7 cellular contexts compared by ENCODE assay signal in the genomic region with DNA sequence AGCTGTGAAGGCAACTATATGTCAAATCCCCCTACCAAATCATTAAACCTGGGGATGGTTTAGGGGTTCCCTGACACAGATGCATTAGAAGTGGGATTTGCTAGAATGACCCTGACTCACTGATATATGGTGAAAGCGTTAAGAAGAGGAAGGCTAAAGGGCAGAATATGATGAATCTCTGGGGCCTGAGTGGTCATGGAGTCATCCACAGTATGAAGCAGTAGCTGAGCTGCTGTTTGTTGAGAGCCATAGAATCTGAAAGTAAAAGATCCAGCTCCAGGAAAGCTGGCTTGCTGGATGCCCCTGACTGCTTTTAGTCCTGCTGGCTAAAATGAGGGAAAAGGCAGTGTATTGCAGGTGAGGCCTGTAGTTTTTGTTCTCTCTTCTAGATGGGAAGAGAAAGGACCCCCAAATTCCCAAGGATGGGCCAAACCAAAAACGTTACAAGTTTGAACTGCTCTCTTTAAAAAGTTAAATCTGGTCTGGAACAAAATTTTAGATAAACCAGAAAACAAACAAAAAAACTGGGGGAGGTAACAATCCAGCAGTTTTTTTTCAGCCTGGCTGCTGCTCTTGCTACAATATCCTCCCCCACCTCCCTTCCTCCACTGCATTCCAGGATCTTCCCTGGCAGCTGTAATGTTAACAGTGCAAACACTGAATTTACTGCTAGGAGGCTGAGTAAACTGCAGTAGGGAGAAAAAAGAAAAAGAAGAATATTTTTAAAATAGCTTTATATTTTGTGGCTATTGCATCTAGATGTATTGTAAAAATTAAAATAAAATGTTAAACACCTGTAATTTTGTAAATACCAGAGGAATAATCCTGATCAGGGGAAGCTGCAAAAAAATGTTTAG. TPM values are rescaled to one million over a fixed set of nuclear protein-coding genes. Genes with fewer than 3 reads are reported as not detected.
A peak's percentile ranks its signal among the peaks of the same experiment; 100 is the strongest.
DNase-seq lines count a peak whose midpoint lies in the region; ATAC-seq and TF ChIP-seq lines count a peak whose summit lies in the region.

No MANE protein-coding gene starts in this region.

- no peaks in the 10 kb centered on the region for H3K9me3 ChIP-seq in esophagus muscularis mucosa
- H3K9me3 ChIP-seq in mesenchymal stem cell (ENCODE audit: control insufficient read depth, low read length), result no peaks in the 10 kb centered on the region
- H3K9me3 ChIP-seq in testis, result no peaks in the 10 kb centered on the region

- H2AK5ac ChIP-seq in mesenchymal stem cell (ENCODE audit: low read length, severe bottlenecking), result no peak overlapping the region

- peak overlapping the region; percentile 84 for H3K9ac ChIP-seq in mesenchymal stem cell (ENCODE audit: low read length)

- peak overlapping the region in 1 of 2 experiments; percentile 94 for H3K18ac ChIP-seq in mesenchymal stem cell (ENCODE audit: low read depth in 1 of 2, low read length in 2 of 2)

- no peak overlapping the region for H3K23ac ChIP-seq in mesenchymal stem cell (ENCODE audit: low read length in 2 of 2)

- peaks cover 24% of the 10 kb centered on the region for H3K79me1 ChIP-seq in mesenchymal stem cell (replicated peaks; ENCODE audit: low read length, poor library complexity, severe bottlenecking)

- intact Hi-C loops in esophagus muscularis mucosa (cut with DNase I) (no loop called here), testis (cut with DNase I; ENCODE audit: low total_unique reads) (no loop called here)

- H3K4me3 ChIP-seq in esophagus muscularis mucosa, result no peak overlapping the region
- peak overlapping the region in 1 of 2 experiments; percentile 40 for H3K4me3 ChIP-seq in mesenchymal stem cell (ENCODE audit: insufficient read depth in 1 of 2, low read depth in 1 of 2, low read length in 2 of 2)
- H3K4me3 ChIP-seq in testis, result no peak overlapping the region

- TF ChIP-seq EP300 in esophagus muscularis mucosa (IDR thresholded peaks at IDR 0.05), result no peak

- peaks cover 40 to 59% (median 51%) of the 10 kb centered on the region in 4 donors for H3K4me1 ChIP-seq in esophagus muscularis mucosa
- no peaks in the 10 kb centered on the region for H3K4me1 ChIP-seq in mesenchymal stem cell (ENCODE audit: control insufficient read depth, insufficient read depth, low read depth, low read length)
- H3K4me1 ChIP-seq in testis, result peaks cover 33% of the 10 kb centered on the region

- H2BK120ac ChIP-seq in mesenchymal stem cell (ENCODE audit: low read depth, low read length), result peak overlapping the region; percentile 87

- peak; percentile 37 for DNase-seq in LHCN-M2 (ENCODE audit: low read depth)
- no peak for DNase-seq in esophagus muscularis mucosa (ENCODE audit: extremely low spot score)
- peak; percentile 79 for DNase-seq in mesenchymal stem cell
- DNase-seq in testis, result peak; percentile 86
- no peak for DNase-seq in AML-193 (lab: John Stamatoyannopoulos, UW)
- DNase-seq in SHP77 (lab: John Stamatoyannopoulos, UW), result no peak

- TF ChIP-seq CTCF in esophagus muscularis mucosa (IDR thresholded peaks at IDR 0.05) (no peak), testis (IDR thresholded peaks at IDR 0.05) (no peak)

- no peak overlapping the region for H2BK15ac ChIP-seq in mesenchymal stem cell (ENCODE audit: low read depth, poor library complexity, severe bottlenecking)

- H3K14ac ChIP-seq in mesenchymal stem cell (ENCODE audit: low read length in 2 of 2), result no peak overlapping the region

- H3K27ac ChIP-seq in esophagus muscularis mucosa (replicated peaks in 1 of 4) (peak overlapping the region; percentile 76 to 81 (median 79)), mesenchymal stem cell (ENCODE audit: low read length, poor library complexity, severe bottlenecking) (peak overlapping the region; percentile 75), testis (peak overlapping the region; percentile 87)

- H3K36me3 ChIP-seq in esophagus muscularis mucosa (peaks cover 6 to 43% (median 24%) of the 10 kb centered on the region in 4 donors), mesenchymal stem cell (ENCODE audit: control insufficient read depth in 1 of 2, insufficient read depth in 2 of 2, low read depth in 1 of 2, low read length in 2 of 2) (peaks cover 7 to 31% of the 10 kb centered on the region in 2 experiments), testis (ENCODE audit: low read depth, missing control alignments) (no peaks in the 10 kb centered on the region)

- no peak for ATAC-seq in activated CD4-positive, CD25-positive, alpha-beta regulatory T cell treated with anti-CD3 and anti-CD28 coated beads, Interleukin-2, amount 50 U/mL, for 24 hours

- H3K27me3 ChIP-seq in esophagus muscularis mucosa (no peaks in the 10 kb centered on the region), mesenchymal stem cell (ENCODE audit: control insufficient read depth in 1 of 2, insufficient read depth in 1 of 2, low read length in 2 of 2) (no peaks in the 10 kb centered on the region), testis (no peaks in the 10 kb centered on the region)

- H2AFZ ChIP-seq in mesenchymal stem cell (ENCODE audit: low read depth, low read length), result no peak overlapping the region

- peak overlapping the region; percentile 19 for H4K8ac ChIP-seq in mesenchymal stem cell (ENCODE audit: low read length)

- peak overlapping the region; percentile 64 for H4K91ac ChIP-seq in mesenchymal stem cell (ENCODE audit: low read length)

- 11% methylated on average over 2 of the region's 2 CpGs for WGBS in esophagus muscularis mucosa
- WGBS in mesenchymal stem cell, result 12% methylated on average over 1 of the region's 2 CpGs
- WGBS in testis, 2 donors, result 26 to 43% methylated on average over 2 of the region's 2 CpGs

- H2BK5ac ChIP-seq in mesenchymal stem cell (ENCODE audit: low read depth, low read length, poor library complexity, severe bottlenecking), result no peak overlapping the region

- peak overlapping the region; percentile 47 to 81 for H2BK12ac ChIP-seq in mesenchymal stem cell (ENCODE audit: low read length in 2 of 2)

- no peak overlapping the region for H3K4me2 ChIP-seq in mesenchymal stem cell (ENCODE audit: low read length, poor library complexity, severe bottlenecking)

- TF ChIP-seq POLR2A in esophagus muscularis mucosa (IDR thresholded peaks at IDR 0.05; ENCODE audit: low read depth) (no peak), testis (IDR thresholded peaks at IDR 0.05) (no peak)

- no peak overlapping the region for H3K4ac ChIP-seq in mesenchymal stem cell (ENCODE audit: low read depth in 1 of 2, low read length in 2 of 2)

RNA-seq across cellular contexts. Expression of a gene that starts 16.5 kb away (rescaled TPM):
- 39.8 and 43.1 TPM in 2 replicates for total RNA-seq in LHCN-M2 (2014; rRNA removed)
- 14.9 TPM for polyA plus RNA-seq in LHCN-M2 (2012)
- 10 to 100 TPM; 54.2 to 64.2 (median 55.6) TPM for total RNA-seq in esophagus muscularis mucosa
- polyA plus RNA-seq in mesenchymal stem cell (2013, experiment 1 of 2), result 57.8 TPM
- 58.9 TPM for polyA plus RNA-seq in mesenchymal stem cell (2013, experiment 2 of 2)
- 10 to 100 TPM; 40.0 to 40.7 TPM for total RNA-seq in testis
- 30.2 TPM for polyA plus RNA-seq in testis (ENCODE audit: insufficient read depth, low read depth, low replicate concordance)

Comparison
In these comparisons a context has a peak if more than half of its experiments do, and no peak if none do; other contexts are left out.
1. DNase-seq: peak in LHCN-M2 (single experiment), mesenchymal stem cell (single experiment) and testis (single experiment); none in esophagus muscularis mucosa (single experiment), AML-193 (0 of 2) and SHP77 (0 of 2).
2. Peak in every context shown above with its lines, with median percentiles within 50 percentile points of each other: H3K27ac ChIP-seq.